In genomic region chr3:15667484-15667883, GRCh38 we compare ENCODE assay signal across 14 cellular contexts.
A peak's percentile ranks its signal among the peaks of the same experiment; 100 is the strongest.
DNase-seq lines count a peak whose midpoint lies in the region; ATAC-seq, FAIRE-seq and TF ChIP-seq lines count a peak whose summit lies in the region.
"Had no signal": no experiment of that assay in that cellular context is flagged by ENCODE, and none has a peak within 500 bp of the region (broad histone marks: within the 10 kb centered on the region; RNA-seq: fewer than 3 reads in every experiment).

No MANE protein-coding gene starts in this region.

- peaks cover 0 to 5% (median 0%) of the 10 kb centered on the region in 7 donors for H3K9me3 Mint-ChIP-seq in CD4-positive, CD25-positive, alpha-beta regulatory T cell
- no peaks in the 10 kb centered on the region for H3K9me3 Mint-ChIP-seq in effector memory CD8-positive, alpha-beta T cell

- H3K36me3 Mint-ChIP-seq in CD4-positive, CD25-positive, alpha-beta regulatory T cell = peaks cover 31% of the 10 kb centered on the region
- H3K36me3 Mint-ChIP-seq in effector memory CD8-positive, alpha-beta T cell (ENCODE audit: insufficient read depth) = peaks cover 19% of the 10 kb centered on the region

- H3K27ac Mint-ChIP-seq in CD4-positive, CD25-positive, alpha-beta regulatory T cell = peak overlapping the region; percentile 39 to 72 (median 45)
- H3K27ac Mint-ChIP-seq in effector memory CD8-positive, alpha-beta T cell = peak overlapping the region; percentile 0 to 53

- peak overlapping the region in 1 of 4 donors; percentile 1 for H3K4me3 Mint-ChIP-seq in CD4-positive, CD25-positive, alpha-beta regulatory T cell
- peak overlapping the region in 1 of 2 donors; percentile 39 for H3K4me3 Mint-ChIP-seq in effector memory CD8-positive, alpha-beta T cell

- H3K4me2 ChIP-seq in Karpas-422 (ENCODE audit: low read depth, low read length, poor library complexity, severe bottlenecking) = no peak overlapping the region

- ATAC-seq in CD4-positive, CD25-positive, alpha-beta regulatory T cell (ENCODE audit: low read depth in 2 of 2) = peak; percentile 88 to 90
- ATAC-seq in effector memory CD8-positive, alpha-beta T cell (replicated peaks) = peak; percentile 98
- ATAC-seq: esophagus mucosa had no signal

- FAIRE-seq in GM12892 (lab: Jason Lieb, UNC) = peak; percentile 38
- FAIRE-seq: H1 had no signal

- H3K9me3 ChIP-seq in CD4-positive, CD25-positive, alpha-beta regulatory T cell (ENCODE audit: control insufficient read depth in 2 of 2, low read length in 2 of 2) = no peaks in the 10 kb centered on the region
- H3K9me3 ChIP-seq in uterus (no peaks in the 10 kb centered on the region), prostate gland (no peaks in the 10 kb centered on the region), Karpas-422 (ENCODE audit: low read length) (no peaks in the 10 kb centered on the region)

- H3K36me3 ChIP-seq in CD4-positive, CD25-positive, alpha-beta regulatory T cell (ENCODE audit: control insufficient read depth, insufficient read depth, low read length) = peaks cover 32% of the 10 kb centered on the region
- H3K36me3 ChIP-seq in uterus (no peaks in the 10 kb centered on the region), prostate gland (no peaks in the 10 kb centered on the region), Karpas-422 (ENCODE audit: insufficient read depth, low read length) (peaks cover 18% of the 10 kb centered on the region)

- peak overlapping the region; percentile 43 for H3K27ac ChIP-seq in CD4-positive, CD25-positive, alpha-beta regulatory T cell (ENCODE audit: insufficient read depth, low read length, poor library complexity, severe bottlenecking)
- H3K27ac ChIP-seq in uterus (no peak overlapping the region), prostate gland (no peak overlapping the region), Karpas-422 (ENCODE audit: low read length) (no peak overlapping the region)
- H3K27ac ChIP-seq: RWPE1 had no signal

- TF ChIP-seq CTCF in uterus (IDR thresholded peaks at IDR 0.05) (no peak), prostate gland (IDR thresholded peaks at IDR 0.05) (no peak)

- H3K9ac ChIP-seq in Karpas-422 (ENCODE audit: low read length) = no peak overlapping the region

- H3K27me3 Mint-ChIP-seq in CD4-positive, CD25-positive, alpha-beta regulatory T cell = no peaks in the 10 kb centered on the region
- H3K27me3 Mint-ChIP-seq in effector memory CD8-positive, alpha-beta T cell = no peaks in the 10 kb centered on the region

- WGBS in prostate gland = 78% methylated on average over 3 of the region's 3 CpGs

- H3K79me2 ChIP-seq in Karpas-422 (ENCODE audit: low read length) = no peaks in the 10 kb centered on the region

- peak; percentile 5 to 69 (median 60) for DNase-seq in CD4-positive, CD25-positive, alpha-beta regulatory T cell
- DNase-seq in GM12892 (ENCODE audit: insufficient read length) = no peak
- peak; percentile 12 for DNase-seq in T follicular helper cell (ENCODE audit: low read depth)
- DNase-seq in effector memory CD8-positive, alpha-beta T cell = peak; percentile 42 to 55 (median 47)
- DNase-seq in uterus = no peak
- DNase-seq in prostate gland (ENCODE audit: low spot score) = no peak
- DNase-seq in Karpas-422 = no peak
- DNase-seq: Calu3, NCI-H1092, NCI-H446 treated with DMSO at 0.1 percent for 48 hours had no signal

- H3K27me3 ChIP-seq in CD4-positive, CD25-positive, alpha-beta regulatory T cell (ENCODE audit: control insufficient read depth, insufficient read depth, low read length) = no peaks in the 10 kb centered on the region
- H3K27me3 ChIP-seq in uterus (no peaks in the 10 kb centered on the region), prostate gland (replicated peaks; ENCODE audit: insufficient read depth) (no peaks in the 10 kb centered on the region), Karpas-422 (ENCODE audit: low read length) (no peaks in the 10 kb centered on the region)

- peaks cover 18 to 27% (median 23%) of the 10 kb centered on the region in 4 donors for H3K4me1 Mint-ChIP-seq in CD4-positive, CD25-positive, alpha-beta regulatory T cell
- peaks cover 8 to 17% of the 10 kb centered on the region in 2 donors for H3K4me1 Mint-ChIP-seq in effector memory CD8-positive, alpha-beta T cell (ENCODE audit: low read depth in 2 of 2)

- no peaks in the 10 kb centered on the region for H3K9me2 ChIP-seq in Karpas-422 (replicated peaks; ENCODE audit: insufficient read depth, low read length)

- peaks cover 18% of the 10 kb centered on the region for H3K4me1 ChIP-seq in CD4-positive, CD25-positive, alpha-beta regulatory T cell (ENCODE audit: control insufficient read depth, insufficient read depth, low read length, poor library complexity, severe bottlenecking)
- H3K4me1 ChIP-seq in uterus (no peaks in the 10 kb centered on the region), prostate gland (replicated peaks) (peaks cover 6% of the 10 kb centered on the region), Karpas-422 (ENCODE audit: low read length) (no peaks in the 10 kb centered on the region)

- no peaks in the 10 kb centered on the region for H4K20me1 ChIP-seq in Karpas-422 (ENCODE audit: insufficient read depth, low read depth, low read length)

- no peak overlapping the region for H2AFZ ChIP-seq in Karpas-422 (ENCODE audit: low read length)

- intact Hi-C loops in uterus (cut with DNase I; ENCODE audit: low total_unique reads) (no loop called here), prostate gland (cut with DNase I) (no loop called here)

- TF ChIP-seq POLR2A in GM12892 (IDR thresholded peaks at IDR 0.05; ENCODE audit: low read depth, low read length) (no peak), uterus (IDR thresholded peaks at IDR 0.05) (no peak), prostate gland (IDR thresholded peaks at IDR 0.05) (no peak)

- H3K4me3 ChIP-seq in CD4-positive, CD25-positive, alpha-beta regulatory T cell (ENCODE audit: low read depth, low read length) = peak overlapping the region; percentile 53
- H3K4me3 ChIP-seq in uterus (no peak overlapping the region), prostate gland (no peak overlapping the region), Karpas-422 (ENCODE audit: low read length) (no peak overlapping the region)
- H3K4me3 ChIP-seq: lung had no signal

Comparison
In these comparisons a context has a peak if more than half of its experiments do, and no peak if none do; other contexts are left out.
1. DNase-seq: peak in CD4-positive, CD25-positive, alpha-beta regulatory T cell (3 of 3), T follicular helper cell (single experiment) and effector memory CD8-positive, alpha-beta T cell (3 of 3); none in GM12892 (single experiment), uterus (0 of 2), prostate gland (single experiment) and Karpas-422 (single experiment).